9 cellular contexts compared by ENCODE assay signal in the genomic region with DNA sequence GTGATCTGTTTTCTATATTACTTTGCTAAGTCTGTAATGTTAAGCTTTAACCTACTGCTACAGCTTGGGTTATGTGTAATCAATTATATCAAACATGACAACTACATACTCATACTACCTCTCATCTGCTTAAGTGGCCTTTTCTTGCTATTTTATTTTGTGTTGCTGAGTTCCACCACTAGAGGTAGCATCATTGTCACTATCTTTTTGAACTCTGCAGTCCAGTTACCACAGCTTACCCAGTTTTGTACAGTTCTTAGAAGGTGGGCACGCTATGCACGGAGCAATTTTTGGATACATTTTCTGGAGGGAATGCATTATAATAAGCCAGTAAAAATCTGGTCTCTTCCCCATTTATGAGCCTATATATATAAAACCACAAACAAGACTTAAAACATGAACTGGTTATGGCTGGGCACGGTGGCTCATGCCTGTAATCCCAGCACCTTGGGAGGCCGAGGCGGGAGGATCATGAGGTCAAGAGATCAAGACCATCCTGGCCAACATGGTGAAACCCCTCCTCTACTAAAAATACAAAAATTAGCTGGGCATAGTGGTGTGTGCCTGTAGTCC. TPM values are rescaled to one million over a fixed set of nuclear protein-coding genes. Genes with fewer than 3 reads are reported as not detected.
DNase-seq lines count a peak whose midpoint lies in the region; ATAC-seq and TF ChIP-seq lines count a peak whose summit lies in the region.
"Had no signal": no experiment of that assay in that cellular context is flagged by ENCODE, and none has a peak within 500 bp of the region (broad histone marks: within the 10 kb centered on the region; RNA-seq: fewer than 3 reads in every experiment).

No MANE protein-coding gene starts in this region.

- no peaks in the 10 kb centered on the region for H3K9me3 Mint-ChIP-seq in neural crest cell

- DNase-seq in DMS53 (lab: John Stamatoyannopoulos, UW): peak; percentile 52
- DNase-seq in H7: peak; percentile 5
- peak; percentile 19 for DNase-seq in NCI-H82 treated with DMSO at 0.1 percent for 48 hours (lab: John Stamatoyannopoulos, UW; ENCODE audit: unreplicated experiment)
- DNase-seq in epidermal melanocyte (ENCODE audit: insufficient read length, low spot score): peak; percentile 30
- DNase-seq in neural crest cell (ENCODE audit: low read depth, low spot score): no peak
- DNase-seq in stimulated activated CD4-positive, alpha-beta T cell treated with anti-CD3 and anti-CD28 coated beads, Interleukin-2, amount 100 ng/mL, for 48 hours: no peak

- H3K36me3 ChIP-seq in H7 (replicated peaks; ENCODE audit: control insufficient read depth, insufficient read depth, low read length): no peaks in the 10 kb centered on the region
- H3K36me3 ChIP-seq: SJSA1 had no signal

- H3K4me1 Mint-ChIP-seq in neural crest cell: peaks cover 10% of the 10 kb centered on the region

- H3K36me3 Mint-ChIP-seq in neural crest cell (ENCODE audit: low read depth): peaks cover 4% of the 10 kb centered on the region

- no peak overlapping the region for H3K27ac Mint-ChIP-seq in neural crest cell (ENCODE audit: unreplicated experiment)

- H3K27me3 Mint-ChIP-seq in neural crest cell (ENCODE audit: low read depth): no peaks in the 10 kb centered on the region

- TF ChIP-seq CTCF in neural crest cell (conservative IDR thresholded peaks at IDR 0.05): peak; percentile 68

- H3K27me3 ChIP-seq in H7 (ENCODE audit: control insufficient read depth, insufficient read depth, low read length): no peaks in the 10 kb centered on the region
- H3K27me3 ChIP-seq: SJSA1 had no signal

- no peak overlapping the region for H3K4me3 ChIP-seq in H7 (ENCODE audit: insufficient read depth, low read depth, low read length)
- H3K4me3 ChIP-seq: SJSA1 had no signal

- no peak overlapping the region for H3K4me3 Mint-ChIP-seq in neural crest cell

- ATAC-seq in HG02610 (IDR thresholded peaks at IDR 0.05; ENCODE audit: unreplicated experiment): no peak
- ATAC-seq in GM21381 (IDR thresholded peaks at IDR 0.05; ENCODE audit: unreplicated experiment): no peak

RNA-seq across cellular contexts. Expression of a gene that starts 48.5 kb away (rescaled TPM):
- total RNA-seq in H7 (2014; rRNA removed; shearing (Covaris generic)): 28.4 and 36.0 TPM in 2 replicates
- total RNA-seq in neural crest cell: 23.5 and 23.8 TPM in 2 replicates

RNA-seq across cellular contexts. Expression of a gene that starts 59.7 kb away (rescaled TPM):
- 1.9 and 2.8 TPM in 2 replicates for total RNA-seq in H7 (2014; rRNA removed; shearing (Covaris generic))
- total RNA-seq in neural crest cell: 15.9 and 17.4 TPM in 2 replicates

Comparison
In these comparisons a context has a peak if more than half of its experiments do, and no peak if none do; other contexts are left out.
1. DNase-seq: peak in DMS53 (single experiment), H7 (single experiment), NCI-H82 treated with DMSO at 0.1 percent for 48 hours (single experiment) and epidermal melanocyte (single experiment); none in neural crest cell (single experiment) and stimulated activated CD4-positive, alpha-beta T cell treated with anti-CD3 and anti-CD28 coated beads, Interleukin-2, amount 100 ng/mL, for 48 hours (0 of 2).